In the genomic region with DNA sequence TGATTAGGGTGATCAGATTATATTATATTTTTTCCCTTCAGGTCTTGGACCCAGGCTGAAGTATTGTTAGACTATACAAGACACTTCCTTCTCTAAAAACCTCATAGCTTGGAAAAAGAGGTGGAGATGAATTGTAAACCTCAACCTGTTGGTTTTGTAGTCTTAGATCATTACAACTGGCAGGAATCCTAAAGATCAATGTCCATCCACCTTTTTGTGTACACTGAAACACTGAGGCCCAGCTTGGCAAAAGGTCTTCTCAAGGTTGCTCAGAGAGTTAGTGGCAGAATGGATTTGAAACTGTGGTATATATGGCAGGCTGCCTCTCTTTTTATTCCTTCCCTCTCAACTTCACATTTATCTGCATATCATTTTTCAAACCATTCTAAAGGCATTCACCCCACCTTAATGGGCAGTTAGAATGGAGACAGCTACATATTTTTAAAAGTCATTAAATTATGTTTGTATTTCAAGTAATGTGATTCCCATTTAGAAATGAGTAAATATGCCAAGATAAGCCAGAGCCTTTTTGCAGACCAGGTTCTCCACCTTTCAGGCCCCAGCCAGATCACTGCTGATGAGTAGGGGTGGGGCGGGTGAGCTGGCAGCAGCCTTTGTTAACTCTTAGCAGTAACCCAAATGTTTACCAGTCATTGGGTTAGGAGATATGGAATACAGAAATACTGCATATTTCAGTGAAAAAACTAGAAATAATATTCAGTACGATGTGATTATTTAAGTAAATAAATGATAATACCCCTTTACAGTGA, we compare ENCODE assay signal across 23 cellular contexts.
A peak's percentile ranks its signal among the peaks of the same experiment; 100 is the strongest.
DNase-seq lines count a peak whose midpoint lies in the region; ATAC-seq, FAIRE-seq and TF ChIP-seq lines count a peak whose summit lies in the region.
"Had no signal": no experiment of that assay in that cellular context is flagged by ENCODE, and none has a peak within 500 bp of the region (broad histone marks: within the 10 kb centered on the region; RNA-seq: fewer than 3 reads in every experiment).

No MANE protein-coding gene starts in this region.

- no peaks in the 10 kb centered on the region for H3K27me3 Mint-ChIP-seq in astrocyte (ENCODE audit: low read depth, unreplicated experiment)
- H3K27me3 Mint-ChIP-seq: B cell had no signal

- H3K36me3 ChIP-seq in astrocyte (ENCODE audit: insufficient read depth, low read length) (no peaks in the 10 kb centered on the region), small intestine (ENCODE audit: control insufficient read depth in 2 of 2, insufficient read depth in 2 of 2, low read length in 2 of 2) (no peaks in the 10 kb centered on the region)
- H3K36me3 ChIP-seq: MG63, Peyer's patch had no signal

- no peaks in the 10 kb centered on the region for H3K36me3 Mint-ChIP-seq in astrocyte (ENCODE audit: low read depth, unreplicated experiment)
- H3K36me3 Mint-ChIP-seq: CD14-positive monocyte had no signal

- H3K4me1 Mint-ChIP-seq in astrocyte (ENCODE audit: low read depth, unreplicated experiment), result peaks cover 8% of the 10 kb centered on the region
- H3K4me1 Mint-ChIP-seq: B cell, CD14-positive monocyte had no signal

- no peaks in the 10 kb centered on the region for H4K20me1 ChIP-seq in astrocyte (ENCODE audit: insufficient read depth, low read length)

- no peak overlapping the region for H2AFZ ChIP-seq in astrocyte (ENCODE audit: low read depth, low read length)

- H3K27me3 ChIP-seq in astrocyte (ENCODE audit: insufficient read depth, low read length) (no peaks in the 10 kb centered on the region), small intestine (ENCODE audit: control insufficient read depth in 2 of 2, insufficient read depth in 2 of 2, low read length in 2 of 2) (no peaks in the 10 kb centered on the region), dorsolateral prefrontal cortex (peaks cover 0 to 55% (median 19%) of the 10 kb centered on the region in 45 donors)
- H3K27me3 ChIP-seq: MG63, Peyer's patch had no signal

- POLR2A ChIA-PET in GM10248 (lab: Yijun Ruan, JAX), result no interaction called here

- peaks cover 7% of the 10 kb centered on the region for H3K9me3 Mint-ChIP-seq in astrocyte (ENCODE audit: unreplicated experiment)

- CTCF ChIA-PET in GM10248 (lab: Yijun Ruan, JAX), result no interaction called here

- H3K4me3 ChIP-seq in astrocyte (ENCODE audit: insufficient read depth, low read depth, low read length) (no peak overlapping the region), small intestine (ENCODE audit: low read depth in 1 of 2, low read length in 2 of 2) (no peak overlapping the region), dorsolateral prefrontal cortex (no peak overlapping the region)
- H3K4me3 ChIP-seq: A549, K562, MG63, Peyer's patch had no signal

- no peaks in the 10 kb centered on the region for H3K4me1 ChIP-seq in astrocyte (ENCODE audit: insufficient read depth, low read length)
- H3K4me1 ChIP-seq in small intestine (ENCODE audit: control insufficient read depth in 2 of 2, insufficient read depth in 1 of 2, low read depth in 1 of 2, low read length in 1 of 2), result no peaks in the 10 kb centered on the region
- H3K4me1 ChIP-seq: A549, Peyer's patch had no signal

- intact Hi-C loops in dorsolateral prefrontal cortex (cut with DNase I), result no loop called here

- no peaks in the 10 kb centered on the region for H3K79me2 ChIP-seq in astrocyte (ENCODE audit: insufficient read depth, low read length)

- DNase-seq in DMS153 treated with DMSO at 0.1 percent for 48 hours (lab: John Stamatoyannopoulos, UW; ENCODE audit: unreplicated experiment) (peak; percentile 71), astrocyte (ENCODE audit: low read depth) (no peak), left lobe of liver (ENCODE audit: low spot score) (peak; percentile 51), small intestine (peak; percentile 33), putamen (ENCODE audit: low spot score) (no peak), dorsolateral prefrontal cortex (no peak), HPDE6-E6E7 (ENCODE audit: extremely low spot score) (no peak), GM10248 (ENCODE audit: extremely low spot score) (no peak)
- DNase-seq: EL, GF-D8, GOT3, HCEC 1CT, MG63, NCI-H1417, NCI-H1930, NCI-H524 treated with DMSO at 0.1 percent for 48 hours, NCI-H82, Peyer's patch had no signal

- H3K27ac ChIP-seq in astrocyte (ENCODE audit: low read depth, low read length) (no peak overlapping the region), small intestine (ENCODE audit: low read depth in 1 of 2, low read length in 1 of 2) (no peak overlapping the region), dorsolateral prefrontal cortex (no peak overlapping the region)
- H3K27ac ChIP-seq: A549, Peyer's patch had no signal

- H3K27ac Mint-ChIP-seq in astrocyte (ENCODE audit: unreplicated experiment), result no peak overlapping the region
- H3K27ac Mint-ChIP-seq: B cell, CD14-positive monocyte had no signal

- TF ChIP-seq CTCF in astrocyte (IDR thresholded peaks at IDR 0.05; ENCODE audit: insufficient read depth, low read depth, low read length), result no peak
- TF ChIP-seq CTCF in dorsolateral prefrontal cortex (IDR thresholded peaks at IDR 0.05 in 54 of 56, conservative IDR thresholded peaks at IDR 0.05 in 2 of 56; ENCODE audit: low read depth in 1 of 56, partially characterized antibody in 56 of 56), result no peak
- no peak for TF ChIP-seq CTCF in GM10248 (IDR thresholded peaks at IDR 0.05; ENCODE audit: control extremely low read depth, extremely low read depth, low read depth, missing control alignments)

- peak; percentile 71 for FAIRE-seq in astrocyte (lab: Jason Lieb, UNC)
- FAIRE-seq in small intestine (lab: Jason Lieb, UNC), result no peak
- FAIRE-seq: A549, GM19239, K562 had no signal

- no peak overlapping the region for H3K4me2 ChIP-seq in astrocyte (ENCODE audit: low read length)
- H3K4me2 ChIP-seq: A549 had no signal

- ATAC-seq in left lobe of liver, result peak; percentile 91
- ATAC-seq: A549, K562 had no signal

- H3K4me3 Mint-ChIP-seq in astrocyte (ENCODE audit: unreplicated experiment), result no peak overlapping the region
- H3K4me3 Mint-ChIP-seq: B cell, CD14-positive monocyte had no signal

- 36 to 71% (median 53%) methylated on average over 2 of the region's 2 CpGs for WGBS in small intestine, 3 donors

- H3K9me3 ChIP-seq in astrocyte (ENCODE audit: insufficient read depth, low read depth, low read length), result no peaks in the 10 kb centered on the region
- no peaks in the 10 kb centered on the region for H3K9me3 ChIP-seq in small intestine (ENCODE audit: control insufficient read depth, low read depth)
- H3K9me3 ChIP-seq: A549, MG63, Peyer's patch had no signal

- no peak overlapping the region for H3K9ac ChIP-seq in astrocyte (ENCODE audit: low read length)

Comparison
In these comparisons a context has a peak if more than half of its experiments do, and no peak if none do; other contexts are left out.
1. DNase-seq: peak in DMS153 treated with DMSO at 0.1 percent for 48 hours (single experiment), left lobe of liver (single experiment) and small intestine (single experiment); none in astrocyte (single experiment), putamen (single experiment), dorsolateral prefrontal cortex (0 of 10), HPDE6-E6E7 (single experiment) and GM10248 (single experiment).